8 cellular contexts compared by ENCODE assay signal in the genomic region with DNA sequence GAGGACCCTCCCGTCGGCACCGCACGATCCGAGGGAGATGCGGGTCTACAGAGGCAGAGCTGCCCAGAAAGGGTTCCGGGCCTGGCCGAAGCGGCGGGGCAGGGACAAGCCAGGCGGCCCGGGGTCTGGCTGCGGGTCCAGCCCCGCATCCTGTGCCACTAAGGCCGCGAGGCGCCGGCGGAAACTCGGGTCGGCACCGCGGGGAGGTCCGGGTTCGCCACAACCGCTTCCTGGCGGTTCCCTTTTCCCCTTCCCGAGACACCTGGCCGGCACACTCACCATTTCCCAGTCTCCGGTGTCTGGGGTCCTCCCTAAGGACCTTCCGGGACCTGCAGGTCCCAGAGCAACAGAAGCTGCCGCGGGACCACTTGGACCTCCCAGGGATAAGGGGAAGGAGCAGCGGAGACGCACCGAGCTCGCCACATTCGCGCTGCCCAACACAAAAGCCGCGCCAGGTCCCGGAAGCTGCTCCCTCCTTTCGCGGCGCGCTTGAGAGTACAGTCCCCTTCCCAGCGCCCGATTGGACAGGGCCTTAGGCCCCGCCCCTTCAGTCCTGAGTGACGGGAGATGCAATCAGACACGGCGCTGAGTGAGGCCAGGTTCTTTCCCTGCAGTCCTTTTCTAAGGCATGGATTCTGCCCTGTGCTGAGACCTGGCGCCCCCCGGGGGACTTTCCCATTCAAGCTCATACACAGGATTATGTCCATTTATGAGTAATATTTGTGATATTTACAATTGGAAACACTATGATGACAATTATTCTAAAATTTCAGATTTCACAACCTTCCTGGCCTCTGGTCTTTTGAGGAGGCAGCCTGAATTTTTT. TPM values are rescaled to one million over a fixed set of nuclear protein-coding genes. Genes with fewer than 3 reads are reported as not detected.
A peak's percentile ranks its signal among the peaks of the same experiment; 100 is the strongest.
DNase-seq lines count a peak whose midpoint lies in the region; ATAC-seq and TF ChIP-seq lines count a peak whose summit lies in the region.

Gene ZNF670 (minus strand): TSS at position 497 of the 826 bp plus-strand sequence. CDS start 215 bp downstream, at position 282.

- H2BK5ac ChIP-seq in trophoblast cell (ENCODE audit: low read depth, low read length, poor library complexity) = peak within 1 kb of the TSS; percentile 81

- peak within 1 kb of the TSS; percentile 74 for H2BK120ac ChIP-seq in trophoblast cell (ENCODE audit: insufficient read depth, low read length, poor library complexity)

- H3K36me3 ChIP-seq in cardiac muscle cell = no peaks in the 10 kb centered on the region
- H3K36me3 ChIP-seq in trophoblast cell (ENCODE audit: control insufficient read depth in 1 of 2, insufficient read depth in 2 of 2, low read length in 2 of 2) = peaks cover 2 to 7% of the 10 kb centered on the region in 2 experiments
- no peaks in the 10 kb centered on the region for H3K36me3 ChIP-seq in transverse colon

- peak within 1 kb of the TSS; percentile 80 for H3K14ac ChIP-seq in trophoblast cell (ENCODE audit: low read length)

- peak within 1 kb of the TSS; percentile 9 for H3K18ac ChIP-seq in trophoblast cell (ENCODE audit: low read length)

- no peak within 1 kb of the TSS for H2AK5ac ChIP-seq in trophoblast cell (ENCODE audit: low read length)

- CTCF ChIA-PET in GM10248 (lab: Yijun Ruan, JAX) = interaction anchor here (0.9 to 1.6 kb wide), 5 partner anchors 23 to 132 kb away, joined by 3 to 4 read pairs (median 3); no protein-coding TSS in a partner anchor

- H4K91ac ChIP-seq in trophoblast cell (ENCODE audit: low read depth, low read length) = peak within 1 kb of the TSS; percentile 74

- H4K8ac ChIP-seq in trophoblast cell (ENCODE audit: low read depth, low read length) = peak within 1 kb of the TSS; percentile 84

- H3K27me3 ChIP-seq in cardiac muscle cell = no peaks in the 10 kb centered on the region
- H3K27me3 ChIP-seq in trophoblast cell (ENCODE audit: insufficient read depth, low read length) = no peaks in the 10 kb centered on the region
- H3K27me3 ChIP-seq in transverse colon = no peaks in the 10 kb centered on the region

- peak within 1 kb of the TSS; percentile 74 for H4K12ac ChIP-seq in trophoblast cell (ENCODE audit: low read depth, low read length)

- H3K27me3 Mint-ChIP-seq in activated naive CD8-positive, alpha-beta T cell = no peaks in the 10 kb centered on the region

- no peak for TF ChIP-seq CTCF in GM10248 (IDR thresholded peaks at IDR 0.05; ENCODE audit: control extremely low read depth, extremely low read depth, low read depth, missing control alignments)
- no peak for TF ChIP-seq CTCF in cardiac muscle cell (IDR thresholded peaks at IDR 0.05; ENCODE audit: low read depth, low read length)
- TF ChIP-seq CTCF in transverse colon (IDR thresholded peaks at IDR 0.05) = no peak

- no peaks in the 10 kb centered on the region for H3K9me3 Mint-ChIP-seq in activated naive CD8-positive, alpha-beta T cell (ENCODE audit: low read depth)

- intact Hi-C loops in transverse colon (cut with DNase I; ENCODE audit: low total_unique reads) = loop anchor here (2.0 kb wide), 1 partner anchor 254 kb away; no protein-coding TSS in a partner anchor

- peak within 1 kb of the TSS; percentile 91 for H3K4me3 ChIP-seq in cardiac muscle cell
- peak within 1 kb of the TSS; percentile 87 for H3K4me3 ChIP-seq in trophoblast cell (ENCODE audit: low read depth, low read length)
- peak within 1 kb of the TSS; percentile 54 to 96 (median 78) for H3K4me3 ChIP-seq in transverse colon

- no peak for TF ChIP-seq EP300 in transverse colon (IDR thresholded peaks at IDR 0.05; ENCODE audit: low read depth)

- H3K27ac ChIP-seq in cardiac muscle cell (peak within 1 kb of the TSS; percentile 67), trophoblast cell (ENCODE audit: low read depth, low read length) (peak within 1 kb of the TSS; percentile 60), transverse colon (peak within 1 kb of the TSS; percentile 80 to 84 (median 83))

- H3K4me1 Mint-ChIP-seq in activated naive CD8-positive, alpha-beta T cell (ENCODE audit: low read depth) = peaks cover 23% of the 10 kb centered on the region

- peaks cover 7% of the 10 kb centered on the region for H3K79me1 ChIP-seq in trophoblast cell (ENCODE audit: low read length)

- H3K9ac ChIP-seq in trophoblast cell (ENCODE audit: low read length) = peak within 1 kb of the TSS; percentile 87

- peak within 1 kb of the TSS; percentile 90 for H3K4ac ChIP-seq in trophoblast cell (ENCODE audit: low read depth, low read length)

- H3K27ac Mint-ChIP-seq in activated naive CD8-positive, alpha-beta T cell = peak within 1 kb of the TSS; percentile 85

- POLR2A ChIA-PET in GM10248 (lab: Yijun Ruan, JAX) = no interaction called here

- peak; percentile 69 for TF ChIP-seq POLR2A in transverse colon (IDR thresholded peaks at IDR 0.05)

- in situ Hi-C loops in transverse colon (cut with MboI; ENCODE audit: low pct_ligation_motif_present in 1 of 4, low pct_unique_long_range_greater_than_20kb in 1 of 4, low sequenced_read_pairs in 3 of 4) = no loop called here

- no CpG with 5 or more reads among the region's 54 CpGs for WGBS in trophoblast cell (ENCODE audit: extremely low coverage, insufficient coverage, insufficient read length)
- 0% methylated on average over 4 to 35 of the region's 54 CpGs for WGBS in transverse colon (ENCODE audit: low coverage in 1 of 2), 2 donors

- peak within 1 kb of the TSS; percentile 63 for H2AFZ ChIP-seq in trophoblast cell (ENCODE audit: insufficient read depth, low read length, poor library complexity)

- H3K36me3 Mint-ChIP-seq in activated naive CD8-positive, alpha-beta T cell = peaks cover 8% of the 10 kb centered on the region

- peak within 1 kb of the TSS; percentile 93 for H3K4me3 Mint-ChIP-seq in activated naive CD8-positive, alpha-beta T cell

- H3K4me1 ChIP-seq in cardiac muscle cell (ENCODE audit: low read depth) (peaks cover 6% of the 10 kb centered on the region), trophoblast cell (ENCODE audit: control insufficient read depth in 1 of 2, insufficient read depth in 2 of 2, low read length in 2 of 2) (peaks cover 0 to 8% of the 10 kb centered on the region in 2 experiments), transverse colon (peaks cover 0 to 18% (median 7%) of the 10 kb centered on the region in 4 donors)

- DNase-seq in GM10248 (ENCODE audit: extremely low spot score) (peak; percentile 95), NCI-H1048 (lab: John Stamatoyannopoulos, UW) (peak; percentile 100), cardiac muscle cell (ENCODE audit: low read depth in 1 of 2, low spot score in 1 of 2) (peak; percentile 96 to 98), trophoblast cell (peak; percentile 98 to 99), transverse colon (peak; percentile 97)

- no peak within 1 kb of the TSS for H3K23ac ChIP-seq in trophoblast cell (ENCODE audit: low read length)

- ATAC-seq in HG02588 (IDR thresholded peaks at IDR 0.05; ENCODE audit: unreplicated experiment) (peak; percentile 100), SK-N-SH treated with all-trans-retinoic acid at 6 μM for 48 hours (peak; percentile 100)

- H3K79me2 ChIP-seq in trophoblast cell (ENCODE audit: control insufficient read depth, insufficient read depth, low read length, poor library complexity) = peaks cover 10% of the 10 kb centered on the region

- peak within 1 kb of the TSS; percentile 42 for H2BK12ac ChIP-seq in trophoblast cell (ENCODE audit: low read length)

- peak within 1 kb of the TSS; percentile 92 for H3K4me2 ChIP-seq in trophoblast cell (ENCODE audit: low read length)

- H3K9me3 ChIP-seq in cardiac muscle cell (ENCODE audit: low read depth) (no peaks in the 10 kb centered on the region), trophoblast cell (ENCODE audit: insufficient read depth, low read depth, low read length) (peaks cover 2% of the 10 kb centered on the region), transverse colon (no peaks in the 10 kb centered on the region)

TF ChIP-seq in SK-N-SH treated with all-trans-retinoic acid at 6 μM for 48 hours, 23 proteins besides CTCF, POLR2A, EP300 and RAD21:
- TF ChIP-seq POU6F1 (CRISPR knock-in tag; IDR thresholded peaks at IDR 0.05; ENCODE audit: borderline replicate concordance, low read depth) = peak; percentile 81; the same call in 1 of the 2 replicates
- TF ChIP-seq ZFP30 (CRISPR knock-in tag; IDR thresholded peaks at IDR 0.05) = no peak

RNA-seq across cellular contexts. Expression of gene ZNF670, which starts in this region (rescaled TPM):
- total RNA-seq in cardiac muscle cell (1.3 and 3.5 TPM in 2 replicates), transverse colon (1 to 10 TPM; 1.9 to 4.6 (median 2.6) TPM)
- 1.4 and 3.3 TPM in 2 replicates for polyA plus RNA-seq in cardiac muscle cell
- 4.7 and 5.0 TPM in 2 replicates for polyA plus RNA-seq in trophoblast cell (2013)

Comparison
In these comparisons a context has a peak if more than half of its experiments do, and no peak if none do; other contexts are left out.
1. Peak in every context shown above with its lines: DNase-seq, ATAC-seq, H3K4me3 ChIP-seq and H3K27ac ChIP-seq.